In the genomic region with DNA sequence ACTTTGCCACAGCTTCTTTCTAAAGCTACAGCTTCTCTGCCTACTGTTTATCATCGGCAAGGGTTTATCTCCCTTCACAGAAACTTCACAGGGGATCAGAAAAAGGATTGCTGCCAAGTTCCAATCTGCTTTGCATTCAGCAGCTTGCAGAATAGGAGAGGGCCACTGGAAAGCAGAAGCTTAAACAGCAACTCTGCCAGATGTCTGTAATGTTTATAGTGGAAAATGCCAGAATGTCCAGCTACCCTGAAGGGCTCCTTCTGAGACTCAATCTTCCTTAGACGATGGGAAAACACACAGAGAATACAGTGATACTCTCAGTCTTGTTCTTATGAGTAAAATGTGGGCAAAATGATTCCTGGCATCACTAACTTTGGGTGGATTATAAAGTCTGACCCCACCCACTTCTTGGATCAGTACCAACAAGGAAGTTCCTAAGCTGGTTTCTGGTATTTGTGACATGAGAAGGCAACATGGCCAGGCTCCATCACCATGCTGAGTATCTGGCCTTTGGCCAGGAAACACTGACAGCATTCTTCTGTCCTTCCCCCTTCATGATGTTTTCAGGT, we compare ENCODE assay signal across 1 cellular context.
A peak's percentile ranks its signal among the peaks of the same experiment; 100 is the strongest.
TF ChIP-seq lines count a peak whose summit lies in the region.

No MANE protein-coding gene starts in this region.

TF ChIP-seq in SK-N-SH, 30 proteins besides CTCF, POLR2A, EP300 and RAD21 (continued from another document):
- TF ChIP-seq REST (IDR thresholded peaks at IDR 0.05; ENCODE audit: low read depth, low read length) (no peak), FOXJ3 (CRISPR knock-in tag; IDR thresholded peaks at IDR 0.05) (0 out of 2 replicates have a peak, but pooled peaks have one; percentile 17), TEAD4 (IDR thresholded peaks at IDR 0.05; ENCODE audit: borderline replicate concordance, insufficient read depth) (peak; percentile 37; the same call in 1 of the 2 replicates), MAX (IDR thresholded peaks at IDR 0.05; ENCODE audit: low read depth) (peak; percentile 72), USF1 (IDR thresholded peaks at IDR 0.05; ENCODE audit: borderline replicate concordance, low read depth) (no peak), ZBTB33 (IDR thresholded peaks at IDR 0.05; ENCODE audit: borderline replicate concordance, low read depth) (no peak), FOXM1 (IDR thresholded peaks at IDR 0.05; ENCODE audit: low read depth) (no peak)
TF ChIP-seq in SK-N-SH: peak in this region for 14.
